13 cellular contexts compared by ENCODE assay signal in the genomic region with DNA sequence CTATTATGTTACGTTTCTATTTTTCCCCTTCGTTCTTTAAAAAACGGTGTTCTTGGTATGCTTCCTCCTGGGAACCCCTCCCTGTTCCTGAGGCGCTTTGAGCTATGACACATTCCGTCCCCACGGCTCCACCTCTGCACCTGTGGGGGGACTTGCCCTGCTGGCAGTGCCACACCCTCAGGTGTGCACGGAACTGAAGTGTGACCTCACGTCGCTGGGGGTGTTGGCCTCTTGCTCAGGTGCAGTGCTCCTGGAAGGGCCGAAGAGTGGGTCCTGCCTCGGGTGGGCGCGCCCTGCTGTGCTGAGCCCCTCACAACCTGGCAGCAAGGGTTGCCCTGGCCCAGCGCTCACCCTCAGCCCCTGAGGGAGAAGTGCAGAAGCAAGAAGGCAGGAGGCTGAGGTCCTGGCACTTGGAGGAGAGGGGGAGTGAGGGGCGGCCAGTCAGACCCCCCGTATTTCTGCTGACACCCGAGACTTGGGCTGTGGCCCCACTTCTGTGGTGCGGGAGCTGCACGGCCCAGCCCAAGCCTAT. TPM values are rescaled to one million over a fixed set of nuclear protein-coding genes. Genes with fewer than 3 reads are reported as not detected.
DNase-seq lines count a peak whose midpoint lies in the region; ATAC-seq, FAIRE-seq and TF ChIP-seq lines count a peak whose summit lies in the region.
"Had no signal": no experiment of that assay in that cellular context is flagged by ENCODE, and none has a peak within 500 bp of the region (broad histone marks: within the 10 kb centered on the region; RNA-seq: fewer than 3 reads in every experiment).

No MANE protein-coding gene starts in this region.

- H3K4me1 Mint-ChIP-seq in T-helper 17 cell, result peaks cover 14% of the 10 kb centered on the region

- H3K27ac ChIP-seq in small intestine (ENCODE audit: low read depth in 1 of 2, low read length in 1 of 2) (peak overlapping the region; percentile 99), brain microvascular endothelial cell (no peak overlapping the region)
- H3K27ac ChIP-seq: psoas muscle had no signal

- peaks cover 0 to 6% of the 10 kb centered on the region in 2 donors for H3K4me1 ChIP-seq in small intestine (ENCODE audit: control insufficient read depth in 2 of 2, insufficient read depth in 1 of 2, low read depth in 1 of 2, low read length in 1 of 2)

- H3K27ac Mint-ChIP-seq in T-helper 17 cell, result no peak overlapping the region
- H3K27ac Mint-ChIP-seq: activated CD4-positive, alpha-beta T cell treated with anti-CD3 and anti-CD28 coated beads, Interleukin-2, amount 10 ng/mL, durations not matched to agents 7 days and 5 days had no signal

- no peak for ATAC-seq in T-helper 17 cell

- 6 to 48% (median 37%) methylated on average over 17 to 19 of the region's 19 CpGs for WGBS in small intestine, 3 donors

- H3K36me3 ChIP-seq in H7 (replicated peaks; ENCODE audit: control insufficient read depth, insufficient read depth, low read length) (no peaks in the 10 kb centered on the region), small intestine (ENCODE audit: control insufficient read depth in 2 of 2, insufficient read depth in 2 of 2, low read length in 2 of 2) (peaks cover 0 to 4% of the 10 kb centered on the region in 2 donors), brain microvascular endothelial cell (replicated peaks) (no peaks in the 10 kb centered on the region)

- peak overlapping the region; percentile 76 for H3K4me3 ChIP-seq in H7 (ENCODE audit: insufficient read depth, low read depth, low read length)
- peak overlapping the region in 1 of 2 donors; percentile 70 for H3K4me3 ChIP-seq in small intestine (ENCODE audit: low read depth in 1 of 2, low read length in 2 of 2)
- no peak overlapping the region for H3K4me3 ChIP-seq in brain microvascular endothelial cell (ENCODE audit: low read depth, low read length)

- no peaks in the 10 kb centered on the region for H3K36me3 Mint-ChIP-seq in T-helper 17 cell (ENCODE audit: low read depth)

- no peak for TF ChIP-seq CTCF in brain microvascular endothelial cell (IDR thresholded peaks at IDR 0.05; ENCODE audit: low read depth, low read length, missing control alignments)

- H3K4me3 Mint-ChIP-seq in T-helper 17 cell, result peak overlapping the region; percentile 77
- H3K4me3 Mint-ChIP-seq: activated CD4-positive, alpha-beta T cell treated with anti-CD3 and anti-CD28 coated beads, Interleukin-2, amount 10 ng/mL, durations not matched to agents 7 days and 5 days had no signal

- DNase-seq in H7, result peak; percentile 70
- no peak for DNase-seq in T-helper 17 cell
- DNase-seq in left kidney (ENCODE audit: low read depth, low spot score), result peak; percentile 31
- peak; percentile 98 for DNase-seq in small intestine
- DNase-seq in HTR-8/SVneo (ENCODE audit: insufficient read length, low spot score), result no peak
- DNase-seq in Ammon's horn (ENCODE audit: low spot score), result no peak
- no peak for DNase-seq in brain microvascular endothelial cell
- no peak for DNase-seq in NCI-H2081 (lab: John Stamatoyannopoulos, UW)
- DNase-seq: activated CD4-positive, alpha-beta T cell treated with anti-CD3 and anti-CD28 coated beads, Interleukin-2, amount 10 ng/mL, durations not matched to agents 7 days and 5 days; KG1; psoas muscle; SIG-M5 had no signal

- no peak for FAIRE-seq in small intestine (lab: Jason Lieb, UNC)
- FAIRE-seq in HTR-8/SVneo (lab: Jason Lieb, UNC), result no peak
- FAIRE-seq: GM18507 had no signal

- H3K27me3 ChIP-seq in H7 (ENCODE audit: control insufficient read depth, insufficient read depth, low read length) (peaks cover 57% of the 10 kb centered on the region), small intestine (ENCODE audit: control insufficient read depth in 2 of 2, insufficient read depth in 2 of 2, low read length in 2 of 2) (peaks cover 0 to 9% of the 10 kb centered on the region in 2 donors), brain microvascular endothelial cell (replicated peaks) (peaks cover 48% of the 10 kb centered on the region)

- in situ Hi-C loops in brain microvascular endothelial cell (cut with HindIII; ENCODE audit: low pct_ligation_motif_present, low sequenced_read_pairs), result no loop called here

- H3K9me3 ChIP-seq in T-helper 17 cell (ENCODE audit: control insufficient read depth, low read length, poor library complexity, severe bottlenecking) (no peaks in the 10 kb centered on the region), small intestine (ENCODE audit: control insufficient read depth, low read depth) (no peaks in the 10 kb centered on the region)
- H3K9me3 ChIP-seq: psoas muscle had no signal

- H3K27me3 Mint-ChIP-seq in T-helper 17 cell, result peaks cover 13% of the 10 kb centered on the region

RNA-seq across cellular contexts. Expression of a gene that starts 4.9 kb away (rescaled TPM):
- 0.92 and 1.7 TPM in 2 replicates for total RNA-seq in H7 (2014; rRNA removed; shearing (Covaris generic))
- 1 to 10 TPM in 1 of 2 donors, under 1 TPM in 1; 0.65 to 2.3 TPM for total RNA-seq in T-helper 17 cell
- 100 to 1,000 TPM in 2 of 3 donors, 10 to 100 TPM in 1; 71.0 to 443 (median 361) TPM for polyA plus RNA-seq in small intestine
- total RNA-seq: psoas muscle had no signal

Comparison
In these comparisons a context has a peak if more than half of its experiments do, and no peak if none do; other contexts are left out.
1. DNase-seq: peak in H7 (single experiment), left kidney (single experiment) and small intestine (single experiment); none in T-helper 17 cell (0 of 3), HTR-8/SVneo (single experiment), Ammon's horn (single experiment), brain microvascular endothelial cell (single experiment) and NCI-H2081 (0 of 2).